Comparison of ENCODE assay signal across 9 cellular contexts in genomic region chr12:128879898-128880764, GRCh38. TPM values are rescaled to one million over a fixed set of nuclear protein-coding genes. Genes with fewer than 3 reads are reported as not detected.
"Had no signal": no experiment of that assay in that cellular context is flagged by ENCODE, and none has a peak within 500 bp of the region (broad histone marks: within the 10 kb centered on the region; RNA-seq: fewer than 3 reads in every experiment).

No MANE protein-coding gene starts in this region.

- FAIRE-seq: H1, H54, HTR-8/SVneo had no signal

- DNase-seq: H9, HCEC 1CT, KBM-7 had no signal

- H3K4me3 ChIP-seq: GM23338 had no signal

- ATAC-seq: GM23338 had no signal

- H3K4me2 ChIP-seq: GM23338 had no signal

- H2AFZ ChIP-seq: GM23338 had no signal

RNA-seq across cellular contexts. Expression of gene GLT1D1, which starts 26.9 kb away (rescaled TPM):
- total RNA-seq: HT-29 had no signal
- polyA plus RNA-seq: IgD-negative memory B cell had no signal
